17 cellular contexts compared by ENCODE assay signal in genomic region chr5:151179489-151179840, GRCh38.
"Had no signal": no experiment of that assay in that cellular context is flagged by ENCODE, and none has a peak within 500 bp of the region (broad histone marks: within the 10 kb centered on the region; RNA-seq: fewer than 3 reads in every experiment).

No MANE protein-coding gene starts in this region.

- H3K27me3 ChIP-seq: dorsolateral prefrontal cortex had no signal

- H3K9me3 Mint-ChIP-seq: activated CD4-positive, alpha-beta T cell treated with anti-CD3 and anti-CD28 coated beads, Interleukin-2, amount 10 ng/mL, durations not matched to agents 7 days and 5 days; activated naive CD8-positive, alpha-beta T cell treated with anti-CD3 and anti-CD28 coated beads, Interleukin-2, amount 10 ng/mL, durations not matched to agents 7 days and 5 days; natural killer cell treated with Interleukin-12 subunit alpha and Interleukin-12 subunit beta and Interleukin-15 and Interleukin-18, amount 100 ng/mL, for 72 hours; type B pancreatic cell had no signal

- ATAC-seq: left lobe of liver; mucosa of descending colon; natural killer cell treated with Interleukin-12 subunit alpha and Interleukin-12 subunit beta and Interleukin-15 and Interleukin-18, amount 100 ng/mL, for 72 hours had no signal

- H3K27me3 Mint-ChIP-seq: activated CD4-positive, alpha-beta T cell treated with anti-CD3 and anti-CD28 coated beads, Interleukin-2, amount 10 ng/mL, durations not matched to agents 7 days and 5 days; activated naive CD8-positive, alpha-beta T cell treated with anti-CD3 and anti-CD28 coated beads, Interleukin-2, amount 10 ng/mL, durations not matched to agents 7 days and 5 days; natural killer cell treated with Interleukin-12 subunit alpha and Interleukin-12 subunit beta and Interleukin-15 and Interleukin-18, amount 100 ng/mL, for 72 hours; type B pancreatic cell had no signal

- H3K4me3 ChIP-seq: dorsolateral prefrontal cortex, mucosa of descending colon had no signal

- H3K36me3 Mint-ChIP-seq: type B pancreatic cell had no signal

- H3K27ac ChIP-seq: dorsolateral prefrontal cortex had no signal

- H3K9me3 ChIP-seq: mucosa of descending colon had no signal

- H3K4me3 Mint-ChIP-seq: activated CD4-positive, alpha-beta T cell treated with anti-CD3 and anti-CD28 coated beads, Interleukin-2, amount 10 ng/mL, durations not matched to agents 7 days and 5 days; activated naive CD8-positive, alpha-beta T cell treated with anti-CD3 and anti-CD28 coated beads, Interleukin-2, amount 10 ng/mL, durations not matched to agents 7 days and 5 days; natural killer cell treated with Interleukin-12 subunit alpha and Interleukin-12 subunit beta and Interleukin-15 and Interleukin-18, amount 100 ng/mL, for 72 hours; type B pancreatic cell had no signal

- DNase-seq: activated CD4-positive, alpha-beta T cell treated with anti-CD3 and anti-CD28 coated beads, Interleukin-2, amount 10 ng/mL, durations not matched to agents 7 days and 5 days; activated CD4-positive, CD25-positive, alpha-beta regulatory T cell; activated effector memory CD4-positive, alpha-beta T cell treated with Interleukin-2 at 50 U/mL for 16 hours; activated naive CD8-positive, alpha-beta T cell treated with anti-CD3 and anti-CD28 coated beads, Interleukin-2, amount 10 ng/mL, durations not matched to agents 7 days and 5 days; aorta; dorsolateral prefrontal cortex; mucosa of descending colon; retina; stimulated activated CD4-positive, alpha-beta T cell treated with anti-CD3 and anti-CD28 coated beads, Interleukin-2, amount 100 ng/mL, for 48 hours; stimulated activated naive CD4-positive, alpha-beta T cell treated with Interleukin-2 at 50 U/mL for 16 hours; substantia nigra; T-helper 2 cell had no signal

- H3K27ac Mint-ChIP-seq: activated CD4-positive, alpha-beta T cell treated with anti-CD3 and anti-CD28 coated beads, Interleukin-2, amount 10 ng/mL, durations not matched to agents 7 days and 5 days; activated naive CD8-positive, alpha-beta T cell treated with anti-CD3 and anti-CD28 coated beads, Interleukin-2, amount 10 ng/mL, durations not matched to agents 7 days and 5 days; type B pancreatic cell had no signal

- FAIRE-seq: endometrium, TTC549 had no signal
